8 cellular contexts compared by ENCODE assay signal in genomic region chr21:33479679-33480480, GRCh38. TPM values are rescaled to one million over a fixed set of nuclear protein-coding genes. Genes with fewer than 3 reads are reported as not detected.
DNase-seq lines count a peak whose midpoint lies in the region; ATAC-seq and TF ChIP-seq lines count a peak whose summit lies in the region.

TSS of gene TMEM50B (minus strand) at chr21:33479974. CDS start at chr21:33468885, 11,089 bp downstream.

- peak; percentile 98 for DNase-seq in GM10248 (ENCODE audit: extremely low spot score)
- DNase-seq in NB4 (ENCODE audit: low read depth): peak; percentile 97
- DNase-seq in SK-N-MC (ENCODE audit: low read depth, low spot score): no peak
- DNase-seq in activated naive CD4-positive, alpha-beta T cell treated with anti-CD3 and anti-CD28 coated beads, Interleukin-2, amount 50 U/mL, for 16 hours: peak; percentile 96
- peak; percentile 96 for DNase-seq in globus pallidus (ENCODE audit: low spot score)
- peak; percentile 89 for DNase-seq in omental fat pad (ENCODE audit: low spot score)
- DNase-seq in testis: peak; percentile 97

- TF ChIP-seq CTCF in GM10248 (IDR thresholded peaks at IDR 0.05; ENCODE audit: control extremely low read depth, extremely low read depth, low read depth, missing control alignments) (peak; percentile 25), NB4 (IDR thresholded peaks at IDR 0.05; ENCODE audit: low read depth, low read length) (peak; percentile 29), omental fat pad (IDR thresholded peaks at IDR 0.05) (peak in 1 of 3 donors; percentile 15), testis (IDR thresholded peaks at IDR 0.05) (peak; percentile 50 to 51 (median 51))

- no peaks in the 10 kb centered on the region for H3K27me3 ChIP-seq in testis

- TF ChIP-seq POLR2A in NB4 (IDR thresholded peaks at IDR 0.05; ENCODE audit: extremely low read depth, insufficient read length) (peak; percentile 60), testis (IDR thresholded peaks at IDR 0.05) (peak; percentile 91)

- ATAC-seq in HG02571 (IDR thresholded peaks at IDR 0.05; ENCODE audit: unreplicated experiment): peak; percentile 89
- peak; percentile 97 for ATAC-seq in omental fat pad (ENCODE audit: low FRiP score)

- H3K4me3 ChIP-seq in NB4 (ENCODE audit: low read depth, low read length) (peak within 1 kb of the TSS; percentile 80), SK-N-MC (peak within 1 kb of the TSS; percentile 85), testis (peak within 1 kb of the TSS; percentile 94 to 96)

- H3K4me1 ChIP-seq in testis: no peaks in the 10 kb centered on the region

- WGBS in testis, 2 donors: 0 to 1% methylated on average over 7 to 47 of the region's 93 CpGs

- intact Hi-C loops in testis (cut with DNase I; ENCODE audit: low total_unique reads): no loop called here

- H3K9ac ChIP-seq in SK-N-MC (ENCODE audit: insufficient read length): peak within 1 kb of the TSS; percentile 87

- POLR2A ChIA-PET in GM10248 (lab: Yijun Ruan, JAX): interaction anchor here (0.6 to 1.5 kb wide), 10 partner anchors 11 to 768 kb away, joined by 3 to 21 read pairs (median 4); partner anchors contain the start of genes DNAJC28, DONSON and IFNAR1

- CTCF ChIA-PET in GM10248 (lab: Yijun Ruan, JAX): interaction anchor here (1.0 to 2.6 kb wide), 13 partner anchors 10 to 282 kb away, joined by 3 to 30 read pairs (median 4); partner anchors contain the start of gene DNAJC28

- H3K9me3 ChIP-seq in SK-N-MC (ENCODE audit: low read depth, low read length) (no peaks in the 10 kb centered on the region), testis (no peaks in the 10 kb centered on the region)

- H3K36me3 ChIP-seq in SK-N-MC (ENCODE audit: insufficient read depth, low read length) (no peaks in the 10 kb centered on the region), testis (ENCODE audit: low read depth, missing control alignments) (no peaks in the 10 kb centered on the region)

- peak within 1 kb of the TSS; percentile 56; the same call in 1 of the 2 replicates for H3K27ac ChIP-seq in SK-N-MC
- peak within 1 kb of the TSS; percentile 91 to 94 for H3K27ac ChIP-seq in testis

RNA-seq across cellular contexts. Expression of gene TMEM50B, which starts in this region (rescaled TPM):
- total RNA-seq in omental fat pad (10 to 100 TPM; 53.8 to 83.5 (median 57.0) TPM), testis (100 to 1,000 TPM in 1 of 2 donors, 10 to 100 TPM in 1; 57.8 to 115 TPM)
- 70.6 TPM for polyA plus RNA-seq in testis (ENCODE audit: insufficient read depth, low read depth, low replicate concordance)
